In genomic region chr15:96353931-96354730, GRCh38 we compare ENCODE assay signal across 10 cellular contexts. TPM values are rescaled to one million over a fixed set of nuclear protein-coding genes. Genes with fewer than 3 reads are reported as not detected.
DNase-seq lines count a peak whose midpoint lies in the region; ATAC-seq, FAIRE-seq and TF ChIP-seq lines count a peak whose summit lies in the region.
"Had no signal": no experiment of that assay in that cellular context is flagged by ENCODE, and none has a peak within 500 bp of the region (broad histone marks: within the 10 kb centered on the region; RNA-seq: fewer than 3 reads in every experiment).

No MANE protein-coding gene starts in this region.

- POLR2A ChIA-PET in endothelial cell of umbilical vein (lab: Charles Lee) = interaction anchor here (0.6 kb wide), 1 partner anchor 1050 kb away, joined by 8 read pairs; no protein-coding TSS in a partner anchor

- H3K4me2 ChIP-seq in endothelial cell of umbilical vein (ENCODE audit: insufficient read depth, low read length) = peak overlapping the region; percentile 96

- H3K4me1 ChIP-seq in endothelial cell of umbilical vein (ENCODE audit: control insufficient read depth, extremely low read depth, insufficient read depth, low read length) (peaks cover 84% of the 10 kb centered on the region), mesodermal cell (ENCODE audit: control insufficient read depth, insufficient read depth, low read length, poor library complexity, severe bottlenecking) (peaks cover 20% of the 10 kb centered on the region), aorta (ENCODE audit: control insufficient read depth in 1 of 2, insufficient read depth in 2 of 2, low read length in 2 of 2) (no peaks in the 10 kb centered on the region)

- H3K36me3 ChIP-seq in endothelial cell of umbilical vein (ENCODE audit: control insufficient read depth in 2 of 2, extremely low read depth in 1 of 2, insufficient read depth in 2 of 2, low read length in 2 of 2) (no peaks in the 10 kb centered on the region), mesodermal cell (ENCODE audit: control insufficient read depth, insufficient read depth, low read length) (no peaks in the 10 kb centered on the region), aorta (ENCODE audit: control insufficient read depth in 1 of 2, insufficient read depth in 2 of 2, low read length in 1 of 2) (no peaks in the 10 kb centered on the region)

- H4K20me1 ChIP-seq in endothelial cell of umbilical vein (replicated peaks; ENCODE audit: control insufficient read depth, extremely low read depth, insufficient read depth, low read length) = no peaks in the 10 kb centered on the region

- peak; percentile 59 for DNase-seq in NCI-H82 (lab: John Stamatoyannopoulos, UW)
- DNase-seq in NCI-H82 treated with DMSO at 0.1 percent for 48 hours (lab: John Stamatoyannopoulos, UW; ENCODE audit: unreplicated experiment) = no peak
- DNase-seq in endothelial cell of umbilical vein (ENCODE audit: low read depth, low spot score) = peak; percentile 87
- DNase-seq in aorta = peak; percentile 71 to 89
- DNase-seq in G401 (ENCODE audit: low spot score) = no peak
- DNase-seq in SK-N-DZ (ENCODE audit: low spot score) = no peak
- DNase-seq: activated CD4-positive, alpha-beta T cell treated with anti-CD3 and anti-CD28 coated beads, Interleukin-2, amount 50 U/mL, for 1 hour had no signal

- H3K79me2 ChIP-seq in endothelial cell of umbilical vein (ENCODE audit: control insufficient read depth, insufficient read depth, low read length) = peaks cover 85% of the 10 kb centered on the region

- H3K27ac ChIP-seq in endothelial cell of umbilical vein (ENCODE audit: insufficient read depth, low read depth, low read length) (peak overlapping the region; percentile 87), mesodermal cell (ENCODE audit: low read depth, low read length, severe bottlenecking) (no peak overlapping the region), aorta (ENCODE audit: low read depth in 1 of 2, low read length in 2 of 2) (peak overlapping the region in 1 of 2 donors; percentile 83)
- H3K27ac ChIP-seq: C4-2B had no signal

- CTCF ChIA-PET in endothelial cell of umbilical vein (lab: Charles Lee) = interaction anchor here (0.6 to 8.4 kb wide), 22 partner anchors 8 to 1771 kb away, joined by 3 to 63 read pairs (median 5); no protein-coding TSS in a partner anchor

- no peak overlapping the region for H2AFZ ChIP-seq in endothelial cell of umbilical vein (ENCODE audit: low read depth, low read length)

- H3K9ac ChIP-seq in endothelial cell of umbilical vein (replicated peaks; ENCODE audit: extremely low read depth, insufficient read depth, low read length) = peak overlapping the region; percentile 85

- 1% methylated on average over 43 to 48 of the region's 67 CpGs for WGBS in mesodermal cell (ENCODE audit: insufficient coverage in 2 of 2), 2 experiments
- 12 to 13% methylated on average over 56 to 67 of the region's 67 CpGs for WGBS in aorta, 2 donors

- H3K4me3 ChIP-seq in endothelial cell of umbilical vein (replicated peaks in 1 of 3; ENCODE audit: insufficient read depth in 1 of 3, low read depth in 1 of 3, low read length in 3 of 3) (peak overlapping the region; percentile 42 to 78 (median 72)), mesodermal cell (ENCODE audit: extremely low read depth, insufficient read depth, low read length, poor library complexity, severe bottlenecking) (peak overlapping the region; percentile 27), aorta (ENCODE audit: low read length in 2 of 2) (peak overlapping the region; percentile 57 to 94)

- peak; percentile 18 for FAIRE-seq in endothelial cell of umbilical vein (lab: Jason Lieb, UNC)

- no peaks in the 10 kb centered on the region for H3K27me3 ChIP-seq in endothelial cell of umbilical vein (ENCODE audit: control insufficient read depth in 2 of 2, insufficient read depth in 2 of 2, low read length in 2 of 2)
- no peaks in the 10 kb centered on the region for H3K27me3 ChIP-seq in aorta (ENCODE audit: control insufficient read depth in 1 of 2, insufficient read depth in 2 of 2, low read length in 1 of 2)

- BruUV-seq in endothelial cell of umbilical vein (replicated peaks; lab: Mats Ljungman, UMichigan) = no TSS peak

- in situ Hi-C loops in G401 (cut with HindIII; ENCODE audit: low sequenced_read_pairs) = no loop called here

- H3K9me1 ChIP-seq in endothelial cell of umbilical vein (replicated peaks; ENCODE audit: control insufficient read depth, extremely low read depth, insufficient read depth, low read length) = no peaks in the 10 kb centered on the region

- peak; percentile 85 to 91 for TF ChIP-seq CTCF in endothelial cell of umbilical vein (IDR thresholded peaks at IDR 0.05; ENCODE audit: extremely low read depth in 1 of 2, insufficient read depth in 1 of 2, low read depth in 1 of 2, low read length in 2 of 2)

- dilution Hi-C loops in endothelial cell of umbilical vein (cut with MboI; ENCODE audit: extremely low pct_ligation_motif_present, low sequenced_read_pairs) = no loop called here

- ATAC-seq in aorta (ENCODE audit: low FRiP score) (peak; percentile 63), HG02981 (IDR thresholded peaks at IDR 0.05; ENCODE audit: unreplicated experiment) (no peak)

- no peak for TF ChIP-seq POLR2A in endothelial cell of umbilical vein (IDR thresholded peaks at IDR 0.05; ENCODE audit: low read depth, low read length)

- intact Hi-C loops in endothelial cell of umbilical vein (cut with micrococcal nuclease) = loop anchor here (2.0 to 10.0 kb wide), 4 partner anchors 1095 to 1941 kb away; no protein-coding TSS in a partner anchor
- intact Hi-C loops in aorta (cut with DNase I) = loop anchor here in 1 of 2 donors (5.0 to 10.0 kb wide), 2 partner anchors 1189 to 1427 kb away; no protein-coding TSS in a partner anchor

- no peaks in the 10 kb centered on the region for H3K9me3 ChIP-seq in endothelial cell of umbilical vein (replicated peaks; ENCODE audit: control insufficient read depth, insufficient read depth, low read length)
- H3K9me3 ChIP-seq in mesodermal cell (ENCODE audit: control insufficient read depth, low read length) = no peaks in the 10 kb centered on the region
- no peaks in the 10 kb centered on the region for H3K9me3 ChIP-seq in aorta (ENCODE audit: control insufficient read depth, low read length)

TF ChIP-seq in endothelial cell of umbilical vein, 7 proteins besides CTCF, POLR2A, EP300 and RAD21:
- TF ChIP-seq GATA2 (IDR thresholded peaks at IDR 0.05; ENCODE audit: insufficient read depth, insufficient read length, low read depth, low read length) = no peak
- no peak for TF ChIP-seq EZH2 (IDR thresholded peaks at IDR 0.05; ENCODE audit: borderline replicate concordance, low read depth, low read length, severe bottlenecking)
- no peak for TF ChIP-seq FOS (IDR thresholded peaks at IDR 0.05; ENCODE audit: borderline replicate concordance, insufficient read depth, low read length)
- TF ChIP-seq JUN (IDR thresholded peaks at IDR 0.05; ENCODE audit: borderline replicate concordance, insufficient read depth, insufficient read length, low read depth) = no peak
- TF ChIP-seq MYC (IDR thresholded peaks at IDR 0.05; ENCODE audit: low read depth, low read length) = no peak
- no peak for TF ChIP-seq POLR2AphosphoS5 (IDR thresholded peaks at IDR 0.05; ENCODE audit: insufficient read depth, low read depth, low read length)

RNA-seq across cellular contexts. Expression of gene NR2F2, which starts 23.6 kb away (rescaled TPM):
- total RNA-seq in endothelial cell of umbilical vein (153 and 182 TPM in 2 replicates), aorta (100 to 1,000 TPM; 102 to 132 TPM)
- polyA plus RNA-seq in endothelial cell of umbilical vein (105 and 120 TPM in 2 replicates), aorta (100 to 1,000 TPM in 1 of 2 donors, 10 to 100 TPM in 1; 26.0 to 115 TPM)
- 108 and 112 TPM in 2 replicates for polyA plus RNA-seq in endothelial cell of umbilical vein (2011; cell fraction: cytosol; rRNA removed)
- polyA plus RNA-seq in endothelial cell of umbilical vein (2011; cell fraction: nucleus; rRNA removed) = 115 and 122 TPM in 2 replicates
- 242 and 247 TPM in 2 replicates for polyA plus RNA-seq in endothelial cell of umbilical vein (2012)
- 77.0 and 94.2 TPM in 2 replicates for polyA minus RNA-seq in endothelial cell of umbilical vein
- 23.5 TPM for polyA minus RNA-seq in endothelial cell of umbilical vein (2011; cell fraction: cytosol; rRNA and poly(A)+ RNA removed)
- 98.6 and 113 TPM in 2 replicates for polyA minus RNA-seq in endothelial cell of umbilical vein (2011; cell fraction: nucleus; rRNA and poly(A)+ RNA removed)
- polyA plus RNA-seq in mesodermal cell (2013, experiment 1 of 2) = 8.3 TPM
- 6.9 TPM for polyA plus RNA-seq in mesodermal cell (2013, experiment 2 of 2)
- total RNA-seq in G401 (2014; rRNA removed; shearing (Covaris generic)) = 2.3 and 3.6 TPM in 2 replicates
- 2.2 and 3.2 TPM in 2 replicates for polyA plus RNA-seq in SK-N-DZ (2014; cell fraction: cytosol; rRNA removed)
- 1.5 and 3.6 TPM in 2 replicates for polyA plus RNA-seq in SK-N-DZ (2014; cell fraction: nucleus; rRNA removed)

Comparison
In these comparisons a context has a peak if more than half of its experiments do, and no peak if none do; other contexts are left out.
1. DNase-seq: peak in NCI-H82 (single experiment), endothelial cell of umbilical vein (single experiment) and aorta (2 of 2); none in NCI-H82 treated with DMSO at 0.1 percent for 48 hours (single experiment), G401 (single experiment) and SK-N-DZ (single experiment).
2. RNA of gene NR2F2, which starts 23.6 kb away (total RNA-seq): 153 to 182 TPM in endothelial cell of umbilical vein and 102 to 132 TPM in aorta; 2.3 to 3.6 TPM in G401; every median in the first group is over 10 times any median in the second.
3. Peak in every context shown above with its lines, with median percentiles within 50 percentile points of each other: H3K4me3 ChIP-seq.